ENCODE assay signal across 8 cellular contexts in the genomic region with DNA sequence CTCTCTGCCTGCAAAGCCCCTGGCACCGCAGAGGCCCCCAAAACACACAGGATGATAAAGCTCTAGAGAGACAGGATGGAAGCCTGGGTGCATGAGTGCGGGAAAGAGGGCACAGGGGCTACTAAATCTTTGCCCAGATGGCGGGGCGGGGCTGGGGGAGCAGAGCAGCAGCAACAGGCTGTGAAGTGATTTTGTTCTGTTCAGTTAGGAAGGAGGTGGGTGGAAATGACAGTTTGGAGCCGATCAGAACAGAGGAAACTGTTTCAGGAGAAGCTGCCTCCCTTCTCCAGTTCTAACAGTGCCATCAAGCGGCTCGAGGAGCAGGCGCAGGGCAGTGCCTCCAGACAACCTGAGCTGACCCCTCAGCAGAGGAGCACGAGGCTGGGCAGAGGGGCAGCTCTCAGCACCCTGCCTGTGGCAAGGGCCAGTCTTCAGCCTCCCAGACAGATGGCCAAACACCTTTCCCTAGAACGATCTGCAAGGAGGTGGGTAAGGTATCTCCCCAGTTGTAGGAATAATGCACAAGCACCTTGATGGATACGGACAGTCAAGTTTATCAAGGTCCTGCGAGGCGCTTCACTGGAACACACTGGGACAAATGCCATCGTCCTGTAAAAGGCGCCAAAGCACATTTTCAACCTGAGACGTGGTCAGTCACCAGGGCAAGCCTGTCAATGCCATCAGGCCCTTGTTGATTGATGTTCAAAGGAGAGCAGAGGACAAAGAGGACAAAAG. TPM values are rescaled to one million over a fixed set of nuclear protein-coding genes. Genes with fewer than 3 reads are reported as not detected.
A peak's percentile ranks its signal among the peaks of the same experiment; 100 is the strongest.
DNase-seq lines count a peak whose midpoint lies in the region; ATAC-seq and TF ChIP-seq lines count a peak whose summit lies in the region.

No MANE protein-coding gene starts in this region.

- peak overlapping the region; percentile 11 for H3K4me3 Mint-ChIP-seq in neural crest cell

- DNase-seq in DMS 273 (lab: John Stamatoyannopoulos, UW; ENCODE audit: unreplicated experiment) (peak; percentile 99), Karpas-422 (peak; percentile 85), Peyer's patch (peak; percentile 68 to 91 (median 84)), fibroblast of peridontal ligament (ENCODE audit: extremely low read depth) (peak; percentile 96), neural crest cell (ENCODE audit: low read depth, low spot score) (peak; percentile 65), substantia nigra (lab: John Stamatoyannopoulos, UW) (peak; percentile 15 to 88 (median 71))
- peak; percentile 35 to 41 for DNase-seq in activated T-helper 1 cell treated with anti-CD3 and anti-CD28 coated beads, Interleukin-2, amount 50 U/mL, for 16 hours (ENCODE audit: low read depth in 1 of 2, low spot score in 1 of 2)

- TF ChIP-seq POLR2A in Peyer's patch (IDR thresholded peaks at IDR 0.05) = peak in 1 of 2 donors; percentile 43

- H3K79me2 ChIP-seq in Karpas-422 (ENCODE audit: low read length) = no peaks in the 10 kb centered on the region

- ATAC-seq in GM21619 (IDR thresholded peaks at IDR 0.05; ENCODE audit: unreplicated experiment) = peak; percentile 68

- H3K27me3 Mint-ChIP-seq in neural crest cell (ENCODE audit: low read depth) = no peaks in the 10 kb centered on the region

- peak overlapping the region; percentile 44; the same call in 1 of the 2 replicates for H2AFZ ChIP-seq in Karpas-422 (ENCODE audit: low read length)

- H3K27ac ChIP-seq in Karpas-422 (ENCODE audit: low read length) = no peak overlapping the region
- peak overlapping the region; percentile 63 to 87 (median 78) for H3K27ac ChIP-seq in Peyer's patch
- peak overlapping the region; percentile 84 for H3K27ac ChIP-seq in substantia nigra (ENCODE audit: low read depth, low read length, poor library complexity, severe bottlenecking)

- peaks cover 19% of the 10 kb centered on the region for H3K4me1 Mint-ChIP-seq in neural crest cell

- no peaks in the 10 kb centered on the region for H3K27me3 ChIP-seq in Karpas-422 (ENCODE audit: low read length)
- no peaks in the 10 kb centered on the region for H3K27me3 ChIP-seq in Peyer's patch

- no peaks in the 10 kb centered on the region for H3K9me3 Mint-ChIP-seq in neural crest cell

- H3K36me3 ChIP-seq in Karpas-422 (ENCODE audit: insufficient read depth, low read length) = no peaks in the 10 kb centered on the region
- H3K36me3 ChIP-seq in Peyer's patch = no peaks in the 10 kb centered on the region

- H3K4me2 ChIP-seq in Karpas-422 (ENCODE audit: low read depth, low read length, poor library complexity, severe bottlenecking) = peak overlapping the region; percentile 50

- peak; percentile 82 to 95 (median 92) for TF ChIP-seq CTCF in Peyer's patch (IDR thresholded peaks at IDR 0.05)
- peak; percentile 90 for TF ChIP-seq CTCF in neural crest cell (conservative IDR thresholded peaks at IDR 0.05)

- no peaks in the 10 kb centered on the region for H3K9me2 ChIP-seq in Karpas-422 (replicated peaks; ENCODE audit: insufficient read depth, low read length)

- H3K4me1 ChIP-seq in Karpas-422 (ENCODE audit: low read length) (peaks cover 8% of the 10 kb centered on the region), Peyer's patch (peaks cover 3 to 42% (median 7%) of the 10 kb centered on the region in 4 donors)

- H3K9ac ChIP-seq in Karpas-422 (ENCODE audit: low read length) = peak overlapping the region; percentile 45

- H4K20me1 ChIP-seq in Karpas-422 (ENCODE audit: insufficient read depth, low read depth, low read length) = no peaks in the 10 kb centered on the region

- peak overlapping the region; percentile 54 for H3K27ac Mint-ChIP-seq in neural crest cell (ENCODE audit: unreplicated experiment)

- no peaks in the 10 kb centered on the region for H3K9me3 ChIP-seq in Karpas-422 (ENCODE audit: low read length)
- H3K9me3 ChIP-seq in Peyer's patch = no peaks in the 10 kb centered on the region

- H3K4me3 ChIP-seq in Karpas-422 (ENCODE audit: low read length) (peak overlapping the region; percentile 31; the same call in 1 of the 2 replicates), Peyer's patch (peak overlapping the region in 2 of 4 donors; percentile 3 to 10)

- H3K36me3 Mint-ChIP-seq in neural crest cell (ENCODE audit: low read depth) = no peaks in the 10 kb centered on the region

RNA-seq across cellular contexts. Expression of a gene that starts 44.9 kb away (rescaled TPM):
- 60.0 and 113 TPM in 2 replicates for total RNA-seq in Karpas-422 (2014; rRNA removed; shearing (Covaris generic); ENCODE audit: low replicate concordance)
- total RNA-seq in Peyer's patch = 10 to 100 TPM; 38.0 to 44.3 (median 42.8) TPM
- total RNA-seq in neural crest cell = 150 and 154 TPM in 2 replicates

Comparison
In these comparisons a context has a peak if more than half of its experiments do, and no peak if none do; other contexts are left out.
1. DNase-seq: peak in every context shown above with its lines; median percentile 99 in DMS 273; 96 in fibroblast of peridontal ligament; 85 in Karpas-422; 84 in Peyer's patch; 71 in substantia nigra; 65 in neural crest cell; 38 in activated T-helper 1 cell treated with anti-CD3 and anti-CD28 coated beads, Interleukin-2, amount 50 U/mL, for 16 hours.